ENCODE assay signal across 17 cellular contexts in genomic region chr7:94591185-94591584, GRCh38.
A peak's percentile ranks its signal among the peaks of the same experiment; 100 is the strongest.
DNase-seq lines count a peak whose midpoint lies in the region; ATAC-seq and TF ChIP-seq lines count a peak whose summit lies in the region.
"Had no signal": no experiment of that assay in that cellular context is flagged by ENCODE, and none has a peak within 500 bp of the region (broad histone marks: within the 10 kb centered on the region; RNA-seq: fewer than 3 reads in every experiment).

No MANE protein-coding gene starts in this region.

- H3K27me3 Mint-ChIP-seq in naive B cell (no peaks in the 10 kb centered on the region), nephron progenitor cell (ENCODE audit: low read depth, poor library complexity) (no peaks in the 10 kb centered on the region)
- H3K27me3 Mint-ChIP-seq: T-helper 17 cell had no signal

- DNase-seq in KBM-7 (peak; percentile 6), naive B cell (peak; percentile 28), DMS114 treated with DMSO at 0.1 percent for 48 hours (lab: John Stamatoyannopoulos, UW; ENCODE audit: unreplicated experiment) (no peak), nephron progenitor cell (no peak)
- DNase-seq in stimulated activated naive CD8-positive, alpha-beta T cell treated with anti-CD3 and anti-CD28 coated beads, Interleukin-15, Interleukin-2, amounts not matched to agents 100 U/mL and 50 U/mL, for 24 hours = no peak
- DNase-seq: activated CD4-positive, alpha-beta T cell treated with anti-CD3 and anti-CD28 coated beads for 4 hours; activated T-cell treated with anti-CD3 and anti-CD28 coated beads for 4 hours; erythroblast; heart left ventricle; NCI-H187; NCI-H526 treated with DMSO at 0.1 percent for 48 hours; T-helper 17 cell; transverse colon had no signal

- no peak for TF ChIP-seq CTCF in nephron progenitor cell (IDR thresholded peaks at IDR 0.05)

- H3K9me3 Mint-ChIP-seq in naive B cell (no peaks in the 10 kb centered on the region), nephron progenitor cell (peaks cover 15% of the 10 kb centered on the region)

- ATAC-seq in GM18907 (IDR thresholded peaks at IDR 0.05; ENCODE audit: unreplicated experiment) (peak; percentile 65), HG02798 (IDR thresholded peaks at IDR 0.05; ENCODE audit: poor library complexity, unreplicated experiment) (peak; percentile 64), naive B cell (ENCODE audit: low read depth in 2 of 2) (peak; percentile 97), HG02588 (IDR thresholded peaks at IDR 0.05; ENCODE audit: unreplicated experiment) (no peak)
- ATAC-seq in stimulated activated naive CD8-positive, alpha-beta T cell treated with anti-CD3 and anti-CD28 coated beads, Interleukin-15, Interleukin-2, amounts not matched to agents 100 U/mL and 50 U/mL, for 24 hours = no peak
- ATAC-seq: HCT116, heart left ventricle, T-helper 17 cell had no signal

- in situ Hi-C loops in KBM-7 (cut with MboI; ENCODE audit: low pct_unique_long_range_greater_than_20kb, low sequenced_read_pairs) = no loop called here

- H3K36me3 Mint-ChIP-seq in naive B cell = no peaks in the 10 kb centered on the region
- peaks cover 66% of the 10 kb centered on the region for H3K36me3 Mint-ChIP-seq in nephron progenitor cell (ENCODE audit: low read depth)

- H3K4me3 Mint-ChIP-seq in naive B cell (peak overlapping the region; percentile 76 to 85 (median 80)), nephron progenitor cell (no peak overlapping the region)
- H3K4me3 Mint-ChIP-seq: T-helper 17 cell had no signal

- H3K4me1 Mint-ChIP-seq in naive B cell = peaks cover 13 to 22% (median 19%) of the 10 kb centered on the region in 3 donors
- peaks cover 18% of the 10 kb centered on the region for H3K4me1 Mint-ChIP-seq in nephron progenitor cell
- H3K4me1 Mint-ChIP-seq: T-helper 17 cell had no signal

- H3K27ac Mint-ChIP-seq in naive B cell = peak overlapping the region; percentile 0 to 86 (median 62)
- H3K27ac Mint-ChIP-seq in nephron progenitor cell = no peak overlapping the region
- H3K27ac Mint-ChIP-seq: T-helper 17 cell had no signal

Comparison
In these comparisons a context has a peak if more than half of its experiments do, and no peak if none do; other contexts are left out.
1. ATAC-seq: peak in GM18907 (single experiment), HG02798 (single experiment) and naive B cell (2 of 2); none in HG02588 (single experiment) and stimulated activated naive CD8-positive, alpha-beta T cell treated with anti-CD3 and anti-CD28 coated beads, Interleukin-15, Interleukin-2, amounts not matched to agents 100 U/mL and 50 U/mL, for 24 hours (single experiment).
2. DNase-seq: peak in KBM-7 (single experiment) and naive B cell (single experiment); none in DMS114 treated with DMSO at 0.1 percent for 48 hours (single experiment), nephron progenitor cell (single experiment) and stimulated activated naive CD8-positive, alpha-beta T cell treated with anti-CD3 and anti-CD28 coated beads, Interleukin-15, Interleukin-2, amounts not matched to agents 100 U/mL and 50 U/mL, for 24 hours (single experiment).